In genomic region chr5:123364443-123364842, GRCh38 we compare ENCODE assay signal across 1 cellular context.
TF ChIP-seq lines count a peak whose summit lies in the region.

No MANE protein-coding gene starts in this region.

TF ChIP-seq in HEK293, 187 proteins besides CTCF, POLR2A, EP300 and RAD21 (continued from another document):
- TF ChIP-seq ZBTB26 (tag by site-specific recombination; optimal IDR thresholded peaks at IDR 0.05) = no peak
- 0 out of 2 replicates have a peak, but pooled peaks have one; percentile 14 for TF ChIP-seq TCF7L2 (IDR thresholded peaks at IDR 0.05; ENCODE audit: borderline replicate concordance, low read depth, low read length)
